Comparison of ENCODE assay signal across 1 cellular context in genomic region chr2:231523451-231524266, GRCh38.
A peak's percentile ranks its signal among the peaks of the same experiment; 100 is the strongest.
TF ChIP-seq lines count a peak whose summit lies in the region.

No MANE protein-coding gene starts in this region.

TF ChIP-seq in K562, 482 proteins besides CTCF, POLR2A, EP300 and RAD21:
- TF ChIP-seq PKNOX1 (IDR thresholded peaks at IDR 0.05) (no peak), SPI1 (IDR thresholded peaks at IDR 0.05; ENCODE audit: borderline replicate concordance, low read depth, low read length) (peak; percentile 52; the same call in 1 of the 2 replicates)
